ENCODE assay signal across 21 cellular contexts in the genomic region with DNA sequence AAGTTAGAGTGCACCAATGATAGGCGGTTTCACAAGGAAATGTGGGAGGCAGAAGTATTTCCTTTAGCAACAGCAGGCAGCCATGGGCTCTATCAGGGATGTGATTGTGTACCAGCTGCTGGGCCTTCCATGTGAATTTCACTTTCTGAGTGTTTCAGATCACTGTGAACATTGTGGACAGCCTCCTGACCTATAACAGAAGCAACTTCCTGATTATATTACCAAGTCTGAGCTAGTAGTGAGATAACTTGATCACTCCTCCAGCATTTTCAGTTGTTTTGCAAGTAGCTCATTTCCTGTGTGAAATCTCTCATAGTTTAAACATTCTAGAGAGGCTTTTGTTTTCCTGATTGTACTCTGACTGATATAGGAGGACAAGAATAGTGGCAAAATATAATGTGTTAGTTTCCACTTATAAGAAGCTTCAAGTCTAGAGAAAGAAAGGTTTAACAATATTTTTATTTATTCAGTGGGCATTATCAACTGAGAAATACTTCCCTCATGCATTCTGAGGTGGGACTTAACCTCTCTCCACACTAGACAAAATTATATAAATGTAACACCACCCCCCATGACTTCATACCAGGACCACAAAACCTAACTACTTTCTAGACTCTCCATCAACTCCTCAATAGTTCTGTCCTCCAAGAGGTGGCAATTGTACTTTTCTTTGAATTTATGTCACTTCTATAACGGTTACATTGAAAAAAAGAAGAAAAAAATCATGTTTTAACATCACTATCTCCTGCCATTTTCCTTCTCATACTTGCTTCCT.
DNase-seq lines count a peak whose midpoint lies in the region; ATAC-seq, FAIRE-seq and TF ChIP-seq lines count a peak whose summit lies in the region.
"Had no signal": no experiment of that assay in that cellular context is flagged by ENCODE, and none has a peak within 500 bp of the region (broad histone marks: within the 10 kb centered on the region; RNA-seq: fewer than 3 reads in every experiment).

No MANE protein-coding gene starts in this region.

- H3K4me3 ChIP-seq in NB4 (ENCODE audit: low read depth, low read length) (no peak overlapping the region), brain microvascular endothelial cell (ENCODE audit: low read depth, low read length) (no peak overlapping the region), mesendoderm (ENCODE audit: low read length) (no peak overlapping the region)
- H3K4me3 ChIP-seq: hepatocyte, neural progenitor cell, vagina had no signal

- peak overlapping the region; percentile 31 for H3K27ac ChIP-seq in brain microvascular endothelial cell
- H3K27ac ChIP-seq in mesendoderm (ENCODE audit: low read depth, low read length): no peak overlapping the region
- H3K27ac ChIP-seq: hepatocyte, neural progenitor cell, vagina had no signal

- no peak overlapping the region for H2BK120ac ChIP-seq in mesendoderm (ENCODE audit: low read depth, low read length)

- no peak overlapping the region for H4K8ac ChIP-seq in mesendoderm (ENCODE audit: low read depth, low read length)

- in situ Hi-C loops in brain microvascular endothelial cell (cut with HindIII; ENCODE audit: low pct_ligation_motif_present, low sequenced_read_pairs): no loop called here

- no peak overlapping the region for H3K4me2 ChIP-seq in mesendoderm (ENCODE audit: low read length)
- H3K4me2 ChIP-seq: hepatocyte, neural progenitor cell had no signal

- H3K23ac ChIP-seq in mesendoderm (ENCODE audit: low read length): no peak overlapping the region

- H2BK15ac ChIP-seq in mesendoderm (replicated peaks; ENCODE audit: low read depth): no peak overlapping the region

- no peak for FAIRE-seq in D721Med (lab: Jason Lieb, UNC)
- FAIRE-seq: bronchial epithelial cell, G401.6, GM12891, TTC549 had no signal

- H2AK5ac ChIP-seq in mesendoderm (ENCODE audit: low read length): no peak overlapping the region

- WGBS in mesendoderm (ENCODE audit: extremely low coverage, insufficient coverage, low lambda C conversion rate): no CpG with 5 or more reads among the region's 2 CpGs

- no peak overlapping the region for H3K4ac ChIP-seq in mesendoderm (ENCODE audit: low read depth, low read length)

- TF ChIP-seq CTCF in NB4 (IDR thresholded peaks at IDR 0.05; ENCODE audit: low read depth, low read length) (no peak), brain microvascular endothelial cell (IDR thresholded peaks at IDR 0.05; ENCODE audit: low read depth, low read length, missing control alignments) (no peak), D721Med (IDR thresholded peaks at IDR 0.05; ENCODE audit: insufficient read depth, missing control alignments) (no peak)

- no peaks in the 10 kb centered on the region for H3K27me3 ChIP-seq in brain microvascular endothelial cell (replicated peaks)
- H3K27me3 ChIP-seq in mesendoderm (ENCODE audit: insufficient read depth, low read length, poor library complexity): no peaks in the 10 kb centered on the region
- H3K27me3 ChIP-seq: hepatocyte, neural progenitor cell, vagina had no signal

- H2BK5ac ChIP-seq in mesendoderm (ENCODE audit: low read length): no peak overlapping the region

- ATAC-seq in HG03521 (IDR thresholded peaks at IDR 0.05; ENCODE audit: unreplicated experiment): no peak
- ATAC-seq: PC-3 had no signal

- DNase-seq in CMK (ENCODE audit: low read depth) (peak; percentile 4), NB4 (ENCODE audit: low read depth) (peak; percentile 4), brain microvascular endothelial cell (peak; percentile 92), mesendoderm (peak; percentile 52), D721Med (ENCODE audit: insufficient read length, low spot score) (no peak), NCI-H146 treated with DMSO at 0.1 percent for 48 hours (lab: John Stamatoyannopoulos, UW; ENCODE audit: unreplicated experiment) (no peak)
- DNase-seq in NK-92 treated with Interleukin-12 subunit alpha and Interleukin-12 subunit beta, amount 100 ng/mL, for 24 hours (lab: John Stamatoyannopoulos, UW): no peak
- DNase-seq: activated T-cell treated with anti-CD3 and anti-CD28 coated beads, Interleukin-2, amount 50 U/mL, for 1 hour; effector CD4-positive, alpha-beta T cell; NCI-H1048; NCI-H2107; NCI-H526 treated with DMSO at 0.1 percent for 48 hours; PC-3 had no signal

- no peak overlapping the region for H4K5ac ChIP-seq in mesendoderm (ENCODE audit: low read length)

- no peak overlapping the region for H3K56ac ChIP-seq in mesendoderm (ENCODE audit: low read length)

- H3K79me1 ChIP-seq in mesendoderm (ENCODE audit: low read length): no peaks in the 10 kb centered on the region

- no peak overlapping the region for H3K9ac ChIP-seq in mesendoderm (ENCODE audit: low read length)
- H3K9ac ChIP-seq: neural progenitor cell had no signal

- no peaks in the 10 kb centered on the region for H3K4me1 ChIP-seq in mesendoderm (ENCODE audit: control insufficient read depth, low read depth, low read length)
- H3K4me1 ChIP-seq: neural progenitor cell, vagina had no signal

- H3K18ac ChIP-seq in mesendoderm (ENCODE audit: low read length): no peak overlapping the region

- TF ChIP-seq POLR2A in NB4 (IDR thresholded peaks at IDR 0.05; ENCODE audit: extremely low read depth, insufficient read length): no peak

- H3K36me3 ChIP-seq in brain microvascular endothelial cell (replicated peaks) (no peaks in the 10 kb centered on the region), mesendoderm (ENCODE audit: control insufficient read depth, insufficient read depth, low read length) (no peaks in the 10 kb centered on the region)
- H3K36me3 ChIP-seq: neural progenitor cell, vagina had no signal

- no peaks in the 10 kb centered on the region for H3K79me2 ChIP-seq in mesendoderm (ENCODE audit: control insufficient read depth, insufficient read depth, low read length)
- H3K79me2 ChIP-seq: hepatocyte had no signal

Comparison
In these comparisons a context has a peak if more than half of its experiments do, and no peak if none do; other contexts are left out.
1. DNase-seq: peak in CMK (single experiment), NB4 (single experiment), brain microvascular endothelial cell (single experiment) and mesendoderm (single experiment); none in D721Med (single experiment), NK-92 treated with Interleukin-12 subunit alpha and Interleukin-12 subunit beta, amount 100 ng/mL, for 24 hours (single experiment) and NCI-H146 treated with DMSO at 0.1 percent for 48 hours (single experiment).